ENCODE assay signal across 1 cellular context in the genomic region with DNA sequence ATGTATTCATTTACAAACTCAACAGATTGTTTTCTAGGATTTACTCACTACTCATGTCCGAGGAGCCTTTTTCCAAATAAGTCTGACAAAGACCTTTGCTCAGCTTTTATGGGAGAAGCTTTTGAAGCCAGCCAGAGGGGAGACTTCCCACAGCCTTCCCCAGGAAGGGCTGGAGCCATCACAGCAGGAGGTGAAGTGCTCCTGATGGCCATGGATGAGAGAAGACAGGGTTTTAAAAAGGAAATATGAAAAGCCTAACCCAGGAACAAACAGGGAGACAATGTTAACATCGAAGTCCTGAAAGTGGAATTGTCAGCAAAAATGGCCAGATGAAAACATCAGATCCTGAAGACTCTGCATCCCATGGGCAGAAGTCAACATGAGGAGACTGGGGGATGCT.
TF ChIP-seq lines count a peak whose summit lies in the region.

No MANE protein-coding gene starts in this region.

TF ChIP-seq in GM12878, 131 proteins besides CTCF, POLR2A, EP300 and RAD21:
- TF ChIP-seq NFIC (IDR thresholded peaks at IDR 0.05; ENCODE audit: low read depth, low read length) (peak; percentile 47; the same call in 1 of the 2 replicates), EED (IDR thresholded peaks at IDR 0.05; ENCODE audit: low read depth) (peak; percentile 23; the same call in 1 of the 2 replicates), MEF2A (IDR thresholded peaks at IDR 0.05; ENCODE audit: insufficient read depth, low read depth, low read length) (no peak), CHD1 (IDR thresholded peaks at IDR 0.05; ENCODE audit: low read depth, low read length) (no peak)
